8 cellular contexts compared by ENCODE assay signal in the genomic region with DNA sequence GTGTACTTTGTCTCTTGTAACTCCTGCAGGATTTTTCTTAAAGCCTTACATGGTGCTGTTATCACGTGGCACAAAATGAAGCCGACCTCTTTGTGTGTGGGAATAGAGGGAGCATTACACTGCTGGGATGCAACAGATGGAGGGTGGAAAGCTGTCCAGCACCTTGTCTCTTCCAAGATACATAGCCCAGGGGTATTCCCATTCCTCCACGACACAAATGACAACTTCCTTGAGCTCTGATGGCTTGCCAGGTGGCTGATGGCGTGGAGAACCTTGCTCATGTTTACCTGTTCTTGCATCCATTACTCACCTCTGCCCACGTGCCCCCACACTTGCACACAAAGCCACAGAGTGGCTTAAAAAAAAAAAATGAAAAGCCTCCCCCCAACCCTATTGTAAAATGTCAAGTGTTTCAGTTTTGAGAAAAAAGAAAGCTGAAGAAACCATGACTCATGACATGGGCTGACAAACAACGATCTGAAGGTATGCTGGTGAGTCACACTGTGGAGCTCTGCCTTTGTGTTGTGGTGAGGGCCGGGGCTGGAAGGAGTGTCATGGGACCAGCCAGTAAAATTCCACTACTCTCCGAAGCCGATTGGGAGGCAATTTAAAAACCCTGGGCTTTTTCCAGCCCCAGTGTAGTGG. TPM values are rescaled to one million over a fixed set of nuclear protein-coding genes. Genes with fewer than 3 reads are reported as not detected.
DNase-seq lines count a peak whose midpoint lies in the region; ATAC-seq and TF ChIP-seq lines count a peak whose summit lies in the region.

No MANE protein-coding gene starts in this region.

- peak; percentile 78 to 95 (median 90) for DNase-seq in CD8-positive, alpha-beta memory T cell
- peak; percentile 98 for DNase-seq in HT1080 (ENCODE audit: low read depth)
- peak; percentile 97 for DNase-seq in RWPE1 (ENCODE audit: low spot score)
- DNase-seq in activated gamma-delta T cell treated with anti-CD3 and anti-CD28 coated beads, Interleukin-2, amount 50 U/mL, for 16 hours (ENCODE audit: low read depth), result peak; percentile 80
- peak; percentile 92 to 96 for DNase-seq in foreskin fibroblast
- peak; percentile 93 for DNase-seq in osteoblast (ENCODE audit: insufficient read length, low spot score, missing footprints)
- DNase-seq in testis, result peak; percentile 38

- no peaks in the 10 kb centered on the region for H3K36me3 ChIP-seq in CD8-positive, alpha-beta memory T cell (ENCODE audit: insufficient read depth, low read length)
- H3K36me3 ChIP-seq in osteoblast (ENCODE audit: insufficient read depth, low read length), result no peaks in the 10 kb centered on the region
- no peaks in the 10 kb centered on the region for H3K36me3 ChIP-seq in testis (ENCODE audit: low read depth, missing control alignments)

- peaks cover 0 to 5% of the 10 kb centered on the region in 2 donors for H3K27me3 Mint-ChIP-seq in CD8-positive, alpha-beta memory T cell

- H2AFZ ChIP-seq in osteoblast (ENCODE audit: low read length), result peak overlapping the region; percentile 60

- peak overlapping the region; percentile 100 for H3K27ac ChIP-seq in CD8-positive, alpha-beta memory T cell (ENCODE audit: low read depth, low read length)
- H3K27ac ChIP-seq in RWPE1, result peak overlapping the region; percentile 90
- peak overlapping the region; percentile 72 for H3K27ac ChIP-seq in osteoblast (ENCODE audit: low read depth, low read length)
- no peak overlapping the region for H3K27ac ChIP-seq in testis

- peak; percentile 58 for ATAC-seq in GM21390 (IDR thresholded peaks at IDR 0.05; ENCODE audit: unreplicated experiment)

- peak overlapping the region; percentile 49 for H3K4me3 ChIP-seq in CD8-positive, alpha-beta memory T cell (ENCODE audit: low read length)
- H3K4me3 ChIP-seq in foreskin fibroblast (ENCODE audit: low read depth in 1 of 2, low read length in 2 of 2), result peak overlapping the region; percentile 10 to 35
- H3K4me3 ChIP-seq in osteoblast (ENCODE audit: insufficient read depth, low read length), result peak overlapping the region; percentile 59
- H3K4me3 ChIP-seq in testis, result no peak overlapping the region

- H3K4me3 Mint-ChIP-seq in CD8-positive, alpha-beta memory T cell, result peak overlapping the region; percentile 61 to 75 (median 71)

- H3K4me2 ChIP-seq in osteoblast (ENCODE audit: insufficient read depth, low read length), result peak overlapping the region; percentile 74

- POLR2A ChIA-PET in CD8-positive, alpha-beta memory T cell (lab: Charles Lee), result interaction anchor here (0.8 to 4.1 kb wide), 16 partner anchors 10 to 861 kb away, joined by 3 to 174 read pairs (median 6); a partner anchor contains a TSS
- POLR2A ChIA-PET in RWPE1 (lab: Yijun Ruan, JAX; ENCODE audit: low non-redundant PET), result interaction anchor here (0.6 kb wide), 1 partner anchor 251 kb away, joined by 3 read pairs; no protein-coding TSS in a partner anchor

- H3K4me1 Mint-ChIP-seq in CD8-positive, alpha-beta memory T cell, result peaks cover 76 to 93% (median 83%) of the 10 kb centered on the region in 3 donors

- no peak for TF ChIP-seq POLR2A in testis (IDR thresholded peaks at IDR 0.05)

- H3K9me3 Mint-ChIP-seq in CD8-positive, alpha-beta memory T cell, result no peaks in the 10 kb centered on the region

- H3K27me3 ChIP-seq in CD8-positive, alpha-beta memory T cell (ENCODE audit: insufficient read depth, low read length, poor library complexity, severe bottlenecking), result no peaks in the 10 kb centered on the region
- H3K27me3 ChIP-seq in osteoblast (ENCODE audit: insufficient read depth, low read length) (no peaks in the 10 kb centered on the region), testis (no peaks in the 10 kb centered on the region)

- intact Hi-C loops in testis (cut with DNase I; ENCODE audit: low total_unique reads), result no loop called here

- H3K79me2 ChIP-seq in osteoblast (ENCODE audit: insufficient read depth, low read length), result no peaks in the 10 kb centered on the region

- H3K27ac Mint-ChIP-seq in CD8-positive, alpha-beta memory T cell, result peak overlapping the region; percentile 95 to 99 (median 98)

- peaks cover 13 to 52% (median 23%) of the 10 kb centered on the region in 3 donors for H3K36me3 Mint-ChIP-seq in CD8-positive, alpha-beta memory T cell

- CTCF ChIA-PET in CD8-positive, alpha-beta memory T cell (lab: Charles Lee), result interaction anchor here (1.0 to 5.7 kb wide), 11 partner anchors 9 to 403 kb away, joined by 3 to 104 read pairs (median 5); a partner anchor contains a TSS
- CTCF ChIA-PET in RWPE1 (lab: Yijun Ruan, JAX), result interaction anchor here (0.6 to 1.4 kb wide), 7 partner anchors 11 to 551 kb away, joined by 3 to 6 read pairs (median 3); no protein-coding TSS in a partner anchor

- no peak for TF ChIP-seq CTCF in RWPE1 (conservative IDR thresholded peaks at IDR 0.05; ENCODE audit: low read depth)
- no peak for TF ChIP-seq CTCF in foreskin fibroblast (IDR thresholded peaks at IDR 0.05; ENCODE audit: low read depth, low read length)
- TF ChIP-seq CTCF in osteoblast (IDR thresholded peaks at IDR 0.05; ENCODE audit: extremely low read depth, low read depth, low read length), result no peak
- TF ChIP-seq CTCF in testis (IDR thresholded peaks at IDR 0.05), result no peak

- WGBS in testis, 2 donors, result 46 to 52% methylated on average over 9 of the region's 9 CpGs

- no peaks in the 10 kb centered on the region for H3K9me3 ChIP-seq in CD8-positive, alpha-beta memory T cell (ENCODE audit: low read length)
- H3K9me3 ChIP-seq in osteoblast (ENCODE audit: low read depth, low read length), result no peaks in the 10 kb centered on the region
- H3K9me3 ChIP-seq in testis, result no peaks in the 10 kb centered on the region

- peaks cover 74% of the 10 kb centered on the region for H3K4me1 ChIP-seq in CD8-positive, alpha-beta memory T cell (ENCODE audit: insufficient read depth, low read length)
- H3K4me1 ChIP-seq in osteoblast (ENCODE audit: insufficient read depth, low read length) (peaks cover 25% of the 10 kb centered on the region), testis (no peaks in the 10 kb centered on the region)

- H4K20me1 ChIP-seq in osteoblast (ENCODE audit: insufficient read depth, low read length), result no peaks in the 10 kb centered on the region

RNA-seq across cellular contexts. Expression of a gene that starts 32.0 kb away (rescaled TPM):
- 100 to 1,000 TPM; 183 to 194 TPM for total RNA-seq in CD8-positive, alpha-beta memory T cell
- 316 TPM for polyA plus RNA-seq in CD8-positive, alpha-beta memory T cell
- total RNA-seq in HT1080 (2014; rRNA removed; shearing (Covaris generic)), result 192 and 245 TPM in 2 replicates
- polyA plus RNA-seq in HT1080 (2015; cell fraction: cytosol; rRNA removed), result 225 and 238 TPM in 2 replicates
- polyA plus RNA-seq in HT1080 (2015; cell fraction: nucleus; rRNA removed), result 95.7 and 134 TPM in 2 replicates
- total RNA-seq in osteoblast (115 and 128 TPM in 2 replicates), testis (100 to 1,000 TPM; 127 to 136 TPM)
- polyA plus RNA-seq in testis (ENCODE audit: insufficient read depth, low read depth, low replicate concordance), result 279 TPM

Comparison
In these comparisons a context has a peak if more than half of its experiments do, and no peak if none do; other contexts are left out.
1. DNase-seq: peak in every context shown above with its lines; median percentile 98 in HT1080; 97 in RWPE1; 94 in foreskin fibroblast; 93 in osteoblast; 90 in CD8-positive, alpha-beta memory T cell; 80 in activated gamma-delta T cell treated with anti-CD3 and anti-CD28 coated beads, Interleukin-2, amount 50 U/mL, for 16 hours; 38 in testis.
2. H3K27ac ChIP-seq: peak in CD8-positive, alpha-beta memory T cell (single experiment), RWPE1 (single experiment) and osteoblast (single experiment); none in testis (0 of 2).
3. H3K4me3 ChIP-seq: peak in CD8-positive, alpha-beta memory T cell (single experiment), foreskin fibroblast (2 of 2) and osteoblast (single experiment); none in testis (0 of 2).